ENCODE assay signal across 8 cellular contexts in genomic region chr22:30606455-30607299, GRCh38. TPM values are rescaled to one million over a fixed set of nuclear protein-coding genes. Genes with fewer than 3 reads are reported as not detected.
A peak's percentile ranks its signal among the peaks of the same experiment; 100 is the strongest.
DNase-seq lines count a peak whose midpoint lies in the region; ATAC-seq and TF ChIP-seq lines count a peak whose summit lies in the region.

Gene TCN2, plus strand, starts transcription at chr22:30607174. Its CDS starts 158 bp downstream, at chr22:30607332.

- H3K9me2 ChIP-seq in OCI-LY7 (ENCODE audit: insufficient read depth, low read length), result no peaks in the 10 kb centered on the region

- in situ Hi-C loops in G401 (cut with HindIII; ENCODE audit: low sequenced_read_pairs), result no loop called here

- H3K4me1 ChIP-seq in OCI-LY7 (ENCODE audit: insufficient read depth, low read length, poor library complexity, severe bottlenecking), result peaks cover 36% of the 10 kb centered on the region
- peaks cover 6 to 58% (median 42%) of the 10 kb centered on the region in 9 donors for H3K4me1 ChIP-seq in heart right ventricle

- TF ChIP-seq CTCF in OCI-LY7 (conservative IDR thresholded peaks at IDR 0.05; ENCODE audit: low read length) (no peak), heart right ventricle (IDR thresholded peaks at IDR 0.05) (peak in 2 of 9 donors; percentile 16 to 19), osteocyte (IDR thresholded peaks at IDR 0.05) (no peak)

- DNase-seq in G401 (ENCODE audit: low spot score), result peak; percentile 41
- DNase-seq in OCI-LY7 (ENCODE audit: low spot score), result no peak
- DNase-seq in anterior cingulate cortex (lab: John Stamatoyannopoulos, UW), result peak in 56 of 58 donors; percentile 13 to 86 (median 66)
- peak; percentile 62 to 76 for DNase-seq in heart right ventricle
- DNase-seq in osteocyte (ENCODE audit: extremely low spot score, unreplicated experiment), result no peak
- no peak for DNase-seq in NCI-H226

- ATAC-seq in HG03432 (IDR thresholded peaks at IDR 0.05; ENCODE audit: unreplicated experiment), result peak; percentile 50
- ATAC-seq in heart right ventricle, result peak; percentile 78 to 91 (median 87)
- no peak for ATAC-seq in HG02840 (IDR thresholded peaks at IDR 0.05; ENCODE audit: low FRiP score, unreplicated experiment)

- no peaks in the 10 kb centered on the region for H3K9me3 Mint-ChIP-seq in osteocyte (ENCODE audit: unreplicated experiment)

- peak within 1 kb of the TSS; percentile 68 for H3K4me2 ChIP-seq in OCI-LY7 (ENCODE audit: low read length)

- CTCF ChIA-PET in OCI-LY7 (lab: Charles Lee; ENCODE audit: unreplicated experiment), result interaction anchor here (0.6 to 0.7 kb wide), 4 partner anchors 12 to 1022 kb away, joined by 4 to 17 read pairs (median 10); no protein-coding TSS in a partner anchor

- peaks cover 2% of the 10 kb centered on the region for H3K27me3 Mint-ChIP-seq in osteocyte (ENCODE audit: unreplicated experiment)

- intact Hi-C loops in OCI-LY7 (cut with micrococcal nuclease; ENCODE audit: unreplicated experiment) (loop anchor here (5.0 kb wide), 1 partner anchor 169 kb away; no protein-coding TSS in a partner anchor), heart right ventricle (cut with DNase I) (loop anchor here in 1 of 10 donors (2.0 kb wide), 1 partner anchor 28 kb away; the partner anchor contains the start of gene SLC35E4)

- peaks cover 48% of the 10 kb centered on the region for H3K4me1 Mint-ChIP-seq in osteocyte (ENCODE audit: unreplicated experiment)

- H3K36me3 ChIP-seq in OCI-LY7 (ENCODE audit: insufficient read depth, low read length), result no peaks in the 10 kb centered on the region
- peaks cover 0 to 22% (median 0%) of the 10 kb centered on the region in 9 donors for H3K36me3 ChIP-seq in heart right ventricle

- peak within 1 kb of the TSS; percentile 89 for H3K27ac Mint-ChIP-seq in osteocyte (ENCODE audit: unreplicated experiment)

- H3K27ac ChIP-seq in OCI-LY7 (ENCODE audit: low read depth, low read length, poor library complexity, severe bottlenecking) (no peak within 1 kb of the TSS), heart right ventricle (peak within 1 kb of the TSS; percentile 65 to 92 (median 84))

- no peaks in the 10 kb centered on the region for H4K20me1 ChIP-seq in OCI-LY7 (ENCODE audit: insufficient read depth, low read length)

- BruUV-seq in OCI-LY7 (replicated peaks; lab: Mats Ljungman, UMichigan), result no TSS peak

- POLR2A ChIA-PET in OCI-LY7 (lab: Charles Lee), result interaction anchor here (0.6 to 1.1 kb wide), 4 partner anchors 15 to 1599 kb away, joined by 3 to 7 read pairs (median 3); partner anchors contain the start of gene PES1

- H3K4me3 ChIP-seq in OCI-LY7 (ENCODE audit: low read depth, low read length, poor library complexity, severe bottlenecking) (peak within 1 kb of the TSS; percentile 22), heart right ventricle (peak within 1 kb of the TSS; percentile 29 to 88 (median 66))

- H3K4me3 Mint-ChIP-seq in osteocyte (ENCODE audit: unreplicated experiment), result peak within 1 kb of the TSS; percentile 80

- no peaks in the 10 kb centered on the region for H3K27me3 ChIP-seq in heart right ventricle

- peaks cover 6% of the 10 kb centered on the region for H3K36me3 Mint-ChIP-seq in osteocyte (ENCODE audit: unreplicated experiment)

- 1% methylated on average over 22 to 24 of the region's 24 CpGs for WGBS in heart right ventricle, 2 donors

- peak within 1 kb of the TSS; percentile 98 for H2AFZ ChIP-seq in OCI-LY7 (ENCODE audit: low read length)

- H3K79me2 ChIP-seq in OCI-LY7 (ENCODE audit: insufficient read depth, low read depth, low read length), result no peaks in the 10 kb centered on the region

- H3K9me3 ChIP-seq in OCI-LY7 (ENCODE audit: low read length) (no peaks in the 10 kb centered on the region), heart right ventricle (no peaks in the 10 kb centered on the region)

RNA-seq across cellular contexts. Expression of gene TCN2, which starts in this region (rescaled TPM):
- 12.9 and 17.1 TPM in 2 replicates for total RNA-seq in G401 (2014; rRNA removed; shearing (Covaris generic))
- total RNA-seq in OCI-LY7 (2014; rRNA removed; shearing (Covaris generic)), result 0.23 TPM in 1 of 2 replicates, not detected in the other
- 3.4 and 3.8 TPM in 2 replicates for total RNA-seq in OCI-LY7 (2022)
- total RNA-seq in heart right ventricle, result 10 to 100 TPM in 9 of 10 donors, 1 to 10 TPM in 1; 8.9 to 46.8 (median 14.8) TPM
- 10 to 100 TPM; 11.7 to 17.4 TPM for polyA plus RNA-seq in heart right ventricle
- 57.7 and 58.1 TPM in 2 replicates for total RNA-seq in osteocyte

Comparison
In these comparisons a context has a peak if more than half of its experiments do, and no peak if none do; other contexts are left out.
1. DNase-seq: peak in G401 (single experiment), anterior cingulate cortex (56 of 58) and heart right ventricle (2 of 2); none in OCI-LY7 (single experiment), osteocyte (single experiment) and NCI-H226 (single experiment).